Comparison of ENCODE assay signal across 8 cellular contexts in the genomic region with DNA sequence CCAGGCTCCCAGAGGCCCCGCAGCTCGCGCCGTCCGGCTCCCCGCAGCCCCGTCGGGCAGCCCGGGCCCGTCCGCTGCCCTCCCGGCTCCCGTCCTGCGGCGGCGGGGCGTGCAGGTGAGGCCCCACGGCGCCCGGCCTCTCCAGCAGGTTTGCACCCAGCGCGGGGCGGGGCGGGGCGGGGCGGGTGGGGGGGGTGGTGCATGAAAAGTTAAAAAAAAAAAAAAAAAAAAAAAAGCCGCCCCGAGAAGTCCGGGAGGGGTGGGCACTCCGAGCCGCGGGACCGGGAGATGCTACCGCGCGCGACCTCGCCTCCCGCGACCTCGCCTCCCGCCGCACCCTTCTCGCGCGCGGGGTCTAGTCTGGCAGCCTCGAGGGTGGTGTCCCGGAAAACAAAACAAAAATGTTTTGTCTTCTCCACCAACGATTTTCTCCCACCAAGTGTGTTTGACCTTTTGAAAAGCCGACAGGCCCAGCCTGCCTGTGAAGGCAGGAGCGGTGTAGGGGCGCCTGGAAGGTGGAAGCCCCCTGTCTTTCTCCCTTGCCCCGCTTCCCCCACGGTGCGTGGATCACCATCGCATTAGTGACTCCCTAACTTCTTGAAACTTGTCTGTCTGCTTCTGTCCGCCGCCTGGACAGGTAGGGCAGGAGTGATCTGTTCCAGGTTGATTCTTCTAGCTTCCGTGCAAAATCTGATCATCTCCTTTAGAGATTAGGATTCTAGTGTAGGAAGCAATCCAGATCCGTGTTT. TPM values are rescaled to one million over a fixed set of nuclear protein-coding genes. Genes with fewer than 3 reads are reported as not detected.
A peak's percentile ranks its signal among the peaks of the same experiment; 100 is the strongest.
DNase-seq lines count a peak whose midpoint lies in the region; ATAC-seq and TF ChIP-seq lines count a peak whose summit lies in the region.

No MANE protein-coding gene starts in this region.

- TF ChIP-seq RAD21 in liver (IDR thresholded peaks at IDR 0.05): no peak

- H3K4me1 ChIP-seq in Loucy (ENCODE audit: insufficient read depth, low read length, poor library complexity, severe bottlenecking) (peaks cover 73% of the 10 kb centered on the region), liver (ENCODE audit: control insufficient read depth in 4 of 4, insufficient read depth in 4 of 4, low read length in 3 of 4) (peaks cover 0 to 15% (median 6%) of the 10 kb centered on the region in 4 donors), thyroid gland (peaks cover 6 to 17% of the 10 kb centered on the region in 2 donors)

- intact Hi-C loops in thyroid gland (cut with DNase I): no loop called here

- no peak overlapping the region for H3K27ac ChIP-seq in brain microvascular endothelial cell
- H3K27ac ChIP-seq in liver (ENCODE audit: low read depth in 1 of 2, low read length in 2 of 2): no peak overlapping the region
- H3K27ac ChIP-seq in thyroid gland: peak overlapping the region; percentile 11 to 91 (median 57)

- no peak for TF ChIP-seq POLR2A in thyroid gland (IDR thresholded peaks at IDR 0.05)

- H3K4me2 ChIP-seq in Loucy (ENCODE audit: low read depth, low read length, poor library complexity, severe bottlenecking): peak overlapping the region; percentile 96

- H2AFZ ChIP-seq in Loucy (ENCODE audit: low read length): peak overlapping the region; percentile 50; the same call in 1 of the 2 replicates

- H3K4me3 ChIP-seq in GM12875 (ENCODE audit: low read depth, low read length) (peak overlapping the region; percentile 56), Loucy (ENCODE audit: low read length, poor library complexity, severe bottlenecking) (peak overlapping the region; percentile 78), brain microvascular endothelial cell (ENCODE audit: low read depth, low read length) (peak overlapping the region; percentile 75), liver (ENCODE audit: low read depth in 1 of 3, low read length in 3 of 3) (peak overlapping the region in 2 of 3 donors; percentile 49 to 89), thyroid gland (replicated peaks in 1 of 3) (peak overlapping the region; percentile 9 to 72 (median 66))

- H3K79me2 ChIP-seq in Loucy (ENCODE audit: insufficient read depth, low read length): peaks cover 48% of the 10 kb centered on the region

- in situ Hi-C loops in brain microvascular endothelial cell (cut with HindIII; ENCODE audit: low pct_ligation_motif_present, low sequenced_read_pairs): no loop called here

- no peak for TF ChIP-seq CTCF in GM12875 (IDR thresholded peaks at IDR 0.05; ENCODE audit: borderline replicate concordance, insufficient read depth, low read depth, low read length)
- TF ChIP-seq CTCF in Loucy (conservative IDR thresholded peaks at IDR 0.05; ENCODE audit: low read length): no peak
- no peak for TF ChIP-seq CTCF in brain microvascular endothelial cell (IDR thresholded peaks at IDR 0.05; ENCODE audit: low read depth, low read length, missing control alignments)
- TF ChIP-seq CTCF in liver (IDR thresholded peaks at IDR 0.05; ENCODE audit: low read depth, low read length, missing input control): no peak
- TF ChIP-seq CTCF in thyroid gland (IDR thresholded peaks at IDR 0.05): no peak

- whole genome bisulfite sequencing in liver: 11% methylated on average over 61 of the region's 61 CpGs
- WGBS in thyroid gland, 2 donors: 4% methylated on average over 38 to 41 of the region's 61 CpGs

- no peaks in the 10 kb centered on the region for H3K9me2 ChIP-seq in Loucy (replicated peaks; ENCODE audit: low read depth, low read length)

- H3K9me3 ChIP-seq in Loucy (ENCODE audit: insufficient read depth, low read depth, low read length) (no peaks in the 10 kb centered on the region), liver (ENCODE audit: control insufficient read depth in 4 of 4, low read length in 3 of 4) (no peaks in the 10 kb centered on the region), thyroid gland (no peaks in the 10 kb centered on the region)

- H3K9ac ChIP-seq in Loucy (ENCODE audit: low read depth, low read length, poor library complexity, severe bottlenecking): peak overlapping the region; percentile 76
- H3K9ac ChIP-seq in liver (ENCODE audit: low read depth in 1 of 2, low read length in 2 of 2): no peak overlapping the region

- DNase-seq in brain microvascular endothelial cell (no peak), thyroid gland (peak; percentile 37 to 38), SHP77 treated with DMSO at 0.1 percent for 48 hours (lab: John Stamatoyannopoulos, UW) (no peak), NCI-H226 (no peak)

- 0 out of 2 replicates have a peak, but pooled peaks cover 3% of the 10 kb centered on the region for H3F3A ChIP-seq in Loucy (ENCODE audit: low read depth)

- H3K27me3 ChIP-seq in Loucy (ENCODE audit: insufficient read depth, low read length, poor library complexity, severe bottlenecking): no peaks in the 10 kb centered on the region
- H3K27me3 ChIP-seq in brain microvascular endothelial cell (replicated peaks): no peaks in the 10 kb centered on the region
- no peaks in the 10 kb centered on the region for H3K27me3 ChIP-seq in liver (ENCODE audit: control insufficient read depth in 4 of 4, insufficient read depth in 4 of 4, low read length in 3 of 4)
- H3K27me3 ChIP-seq in thyroid gland: no peaks in the 10 kb centered on the region

- H3K36me3 ChIP-seq in Loucy (ENCODE audit: insufficient read depth, low read length): no peaks in the 10 kb centered on the region
- no peaks in the 10 kb centered on the region for H3K36me3 ChIP-seq in brain microvascular endothelial cell (replicated peaks)
- no peaks in the 10 kb centered on the region for H3K36me3 ChIP-seq in liver (ENCODE audit: control insufficient read depth in 4 of 4, insufficient read depth in 3 of 4, low read depth in 1 of 4, low read length in 3 of 4)
- no peaks in the 10 kb centered on the region for H3K36me3 ChIP-seq in thyroid gland

- H4K20me1 ChIP-seq in Loucy (ENCODE audit: insufficient read depth, low read length, poor library complexity, severe bottlenecking): peaks cover 5% of the 10 kb centered on the region

- no peak for ATAC-seq in HG02759 (IDR thresholded peaks at IDR 0.05; ENCODE audit: unreplicated experiment)

TF ChIP-seq in liver, 16 proteins besides CTCF, POLR2A, EP300 and RAD21:
- TF ChIP-seq HNF4A (conservative IDR thresholded peaks at IDR 0.05): no peak
- no peak for TF ChIP-seq GABPA (IDR thresholded peaks at IDR 0.05 in 1 of 2, conservative IDR thresholded peaks at IDR 0.05 in 1 of 2)
- TF ChIP-seq FOXA2 (IDR thresholded peaks at IDR 0.05): no peak
- TF ChIP-seq, protein P1, sequence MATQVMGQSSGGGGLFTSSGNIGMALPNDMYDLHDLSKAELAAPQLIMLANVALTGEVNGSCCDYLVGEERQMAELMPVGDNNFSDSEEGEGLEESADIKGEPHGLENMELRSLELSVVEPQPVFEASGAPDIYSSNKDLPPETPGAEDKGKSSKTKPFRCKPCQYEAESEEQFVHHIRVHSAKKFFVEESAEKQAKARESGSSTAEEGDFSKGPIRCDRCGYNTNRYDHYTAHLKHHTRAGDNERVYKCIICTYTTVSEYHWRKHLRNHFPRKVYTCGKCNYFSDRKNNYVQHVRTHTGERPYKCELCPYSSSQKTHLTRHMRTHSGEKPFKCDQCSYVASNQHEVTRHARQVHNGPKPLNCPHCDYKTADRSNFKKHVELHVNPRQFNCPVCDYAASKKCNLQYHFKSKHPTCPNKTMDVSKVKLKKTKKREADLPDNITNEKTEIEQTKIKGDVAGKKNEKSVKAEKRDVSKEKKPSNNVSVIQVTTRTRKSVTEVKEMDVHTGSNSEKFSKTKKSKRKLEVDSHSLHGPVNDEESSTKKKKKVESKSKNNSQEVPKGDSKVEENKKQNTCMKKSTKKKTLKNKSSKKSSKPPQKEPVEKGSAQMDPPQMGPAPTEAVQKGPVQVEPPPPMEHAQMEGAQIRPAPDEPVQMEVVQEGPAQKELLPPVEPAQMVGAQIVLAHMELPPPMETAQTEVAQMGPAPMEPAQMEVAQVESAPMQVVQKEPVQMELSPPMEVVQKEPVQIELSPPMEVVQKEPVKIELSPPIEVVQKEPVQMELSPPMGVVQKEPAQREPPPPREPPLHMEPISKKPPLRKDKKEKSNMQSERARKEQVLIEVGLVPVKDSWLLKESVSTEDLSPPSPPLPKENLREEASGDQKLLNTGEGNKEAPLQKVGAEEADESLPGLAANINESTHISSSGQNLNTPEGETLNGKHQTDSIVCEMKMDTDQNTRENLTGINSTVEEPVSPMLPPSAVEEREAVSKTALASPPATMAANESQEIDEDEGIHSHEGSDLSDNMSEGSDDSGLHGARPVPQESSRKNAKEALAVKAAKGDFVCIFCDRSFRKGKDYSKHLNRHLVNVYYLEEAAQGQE (IDR thresholded peaks at IDR 0.05): no peak
- TF ChIP-seq, protein P2, sequence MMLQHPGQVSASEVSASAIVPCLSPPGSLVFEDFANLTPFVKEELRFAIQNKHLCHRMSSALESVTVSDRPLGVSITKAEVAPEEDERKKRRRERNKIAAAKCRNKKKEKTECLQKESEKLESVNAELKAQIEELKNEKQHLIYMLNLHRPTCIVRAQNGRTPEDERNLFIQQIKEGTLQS (IDR thresholded peaks at IDR 0.05): no peak

RNA-seq across cellular contexts. Expression of a gene that starts 0.5 kb away (rescaled TPM):
- total RNA-seq in liver (1 to 10 TPM; 1.2 to 3.1 TPM), thyroid gland (10 to 100 TPM; 25.6 to 37.9 (median 35.2) TPM)
- 1 to 10 TPM in 1 of 2 donors, under 1 TPM in 1; 0.97 to 1.3 TPM for polyA plus RNA-seq in liver

RNA-seq across cellular contexts. Expression of a gene that starts 52.7 kb away (rescaled TPM):
- total RNA-seq in liver: 1 to 10 TPM in 1 of 2 donors, under 1 TPM in 1; 0.67 to 4.8 TPM
- polyA plus RNA-seq in liver: under 1 TPM; 0.31 to 0.56 TPM
- 1 to 10 TPM; 2.8 to 9.4 (median 7.3) TPM for total RNA-seq in thyroid gland

Comparison
In these comparisons a context has a peak if more than half of its experiments do, and no peak if none do; other contexts are left out.
1. DNase-seq: peak in thyroid gland (2 of 2); none in brain microvascular endothelial cell (single experiment), SHP77 treated with DMSO at 0.1 percent for 48 hours (single experiment) and NCI-H226 (single experiment).
2. H3K27ac ChIP-seq: peak in thyroid gland (3 of 3); none in brain microvascular endothelial cell (single experiment) and liver (0 of 2).
3. RNA of a gene that starts 0.5 kb away (total RNA-seq): 25.6 to 37.9 TPM in thyroid gland; 1.2 to 3.1 TPM in liver; every median in the first group is over 4 times any median in the second.
4. Peak in every context shown above with its lines, with median percentiles within 50 percentile points of each other: H3K4me3 ChIP-seq.